35 cellular contexts compared by ENCODE assay signal in the genomic region with DNA sequence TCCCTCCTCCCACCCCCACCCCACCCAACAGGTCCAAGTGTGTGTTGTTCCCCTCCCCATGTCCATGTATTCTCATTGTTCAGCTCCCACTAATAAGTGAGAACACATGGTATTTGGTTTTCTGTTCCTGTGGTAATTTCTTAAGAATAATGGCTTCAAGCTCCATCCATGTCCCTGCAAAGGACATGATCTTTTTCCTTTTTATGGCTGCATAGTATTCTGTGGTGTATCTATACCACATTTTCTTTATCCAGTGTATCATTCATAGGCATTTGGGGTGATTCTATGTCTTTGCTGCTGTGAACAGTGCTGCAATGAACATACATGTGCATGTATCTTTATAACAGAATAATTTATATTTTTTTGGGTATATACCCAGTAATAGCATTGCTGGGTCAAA. TPM values are rescaled to one million over a fixed set of nuclear protein-coding genes. Genes with fewer than 3 reads are reported as not detected.
"Had no signal": no experiment of that assay in that cellular context is flagged by ENCODE, and none has a peak within 500 bp of the region (broad histone marks: within the 10 kb centered on the region; RNA-seq: fewer than 3 reads in every experiment).

No MANE protein-coding gene starts in this region.

- ATAC-seq: activated naive CD4-positive, alpha-beta T cell treated with anti-CD3 and anti-CD28 coated beads, Interleukin-2, amount 50 U/mL, for 72 hours; activated T-cell treated with anti-CD3 and anti-CD28 coated beads, Interleukin-2, amount 50 U/mL, for 4 hours had no signal

- H3K4me2 ChIP-seq: KMS-11 had no signal

- H3K36me3 Mint-ChIP-seq: activated CD4-positive, alpha-beta memory T cell treated with anti-CD3 and anti-CD28 coated beads for 36 hours; activated naive CD4-positive, alpha-beta T cell treated with anti-CD3 and anti-CD28 coated beads, Interleukin-2, amount 50 U/mL, for 72 hours; brain had no signal

- FAIRE-seq: bronchial epithelial cell had no signal

- H3K27ac Mint-ChIP-seq: activated B cell treated with CpG ODN at 0.5 μM for 24 hours; activated CD4-positive, alpha-beta memory T cell treated with anti-CD3 and anti-CD28 coated beads for 36 hours; activated naive CD4-positive, alpha-beta T cell treated with anti-CD3 and anti-CD28 coated beads for 36 hours; activated naive CD4-positive, alpha-beta T cell treated with anti-CD3 and anti-CD28 coated beads, Interleukin-2, amount 50 U/mL, for 72 hours; activated T-helper 1 cell treated with anti-CD3 and anti-CD28 coated beads, Interleukin-12 subunit alpha, Interleukin-12 subunit beta, Interleukin-2, Interleukin-4 antibody, amounts not matched to agents 30 ng/mL and 10 ng/mL and 1 ng/mL, durations not matched to agents 14 hours and 24 hours and 36 hours had no signal

- H3K9ac ChIP-seq: KMS-11 had no signal

- H3K36me3 ChIP-seq: adrenal gland had no signal

- H3K9me3 Mint-ChIP-seq: activated B cell treated with CpG ODN at 0.5 μM for 24 hours; activated CD4-positive, alpha-beta memory T cell treated with anti-CD3 and anti-CD28 coated beads for 36 hours; activated naive CD4-positive, alpha-beta T cell treated with anti-CD3 and anti-CD28 coated beads for 36 hours; activated naive CD4-positive, alpha-beta T cell treated with anti-CD3 and anti-CD28 coated beads, Interleukin-2, amount 50 U/mL, for 72 hours; activated T-cell treated with anti-CD3 and anti-CD28 coated beads, Interleukin-2, amount 50 U/mL, for 4 hours; activated T-helper 1 cell treated with anti-CD3 and anti-CD28 coated beads, Interleukin-12 subunit alpha, Interleukin-12 subunit beta, Interleukin-2, Interleukin-4 antibody, amounts not matched to agents 30 ng/mL and 10 ng/mL and 1 ng/mL, durations not matched to agents 14 hours and 24 hours and 36 hours had no signal

- H3K4me3 ChIP-seq: adrenal gland had no signal

- H3K27ac ChIP-seq: adrenal gland, KMS-11, VCaP had no signal

- H3K27me3 ChIP-seq: adrenal gland had no signal

- DNase-seq: activated B cell treated with CpG ODN at 0.5 μM for 24 hours; activated CD4-positive, alpha-beta memory T cell treated with anti-CD3 and anti-CD28 coated beads for 36 hours; activated CD4-positive, alpha-beta T cell treated with anti-CD3 and anti-CD28 coated beads for 4 hours; activated CD4-positive, alpha-beta T cell treated with anti-CD3 and anti-CD28 coated beads, Interleukin-2, amount 50 U/mL, for 1 hour; activated CD4-positive, CD25-positive, alpha-beta regulatory T cell treated with anti-CD3 and anti-CD28 coated beads, Interleukin-2, amount 50 U/mL, for 72 hours; activated CD8-positive, alpha-beta memory T cell treated with anti-CD3 and anti-CD28 coated beads, Interleukin-2, amount 50 U/mL, for 4 hours; activated gamma-delta T cell treated with Interleukin-2 at 50 U/mL for 16 hours; activated naive CD4-positive, alpha-beta T cell treated with anti-CD3 and anti-CD28 coated beads for 36 hours; activated T-cell treated with anti-CD3 and anti-CD28 coated beads for 4 hours; activated T-cell treated with anti-CD3 and anti-CD28 coated beads, Interleukin-2, amount 50 U/mL, for 4 hours; caudate nucleus; MM.1S; MV-4-11; NCI-H1092; NCI-H1436 treated with DMSO at 0.1 percent for 48 hours; NCI-H187; NCI-H2029 treated with DMSO at 0.1 percent for 48 hours; NCI-H2107; NCI-H226; NCI-H446 treated with DMSO at 0.1 percent for 48 hours; NCI-H524; NK-92 treated with Interleukin-12 subunit alpha and Interleukin-12 subunit beta, amount 100 ng/mL, for 24 hours; OCI-M1; Right ventricle myocardium superior; SW 1271; T-helper 1 cell; T-helper 2 cell; T-helper 9 cell had no signal

- H3K4me3 Mint-ChIP-seq: activated B cell treated with CpG ODN at 0.5 μM for 24 hours; activated CD4-positive, alpha-beta memory T cell treated with anti-CD3 and anti-CD28 coated beads for 36 hours; activated naive CD4-positive, alpha-beta T cell treated with anti-CD3 and anti-CD28 coated beads for 36 hours; activated T-cell treated with anti-CD3 and anti-CD28 coated beads, Interleukin-2, amount 50 U/mL, for 4 hours; activated T-helper 1 cell treated with anti-CD3 and anti-CD28 coated beads, Interleukin-12 subunit alpha, Interleukin-12 subunit beta, Interleukin-2, Interleukin-4 antibody, amounts not matched to agents 30 ng/mL and 10 ng/mL and 1 ng/mL, durations not matched to agents 14 hours and 24 hours and 36 hours; brain had no signal

- H3K9me3 ChIP-seq: adrenal gland had no signal

- H3K4me1 Mint-ChIP-seq: activated B cell treated with CpG ODN at 0.5 μM for 24 hours had no signal

RNA-seq across cellular contexts. Expression of a gene that starts 12.3 kb away (rescaled TPM):
- total RNA-seq: activated B cell treated with CpG ODN at 0.5 μM for 24 hours had no signal
